In the genomic region with DNA sequence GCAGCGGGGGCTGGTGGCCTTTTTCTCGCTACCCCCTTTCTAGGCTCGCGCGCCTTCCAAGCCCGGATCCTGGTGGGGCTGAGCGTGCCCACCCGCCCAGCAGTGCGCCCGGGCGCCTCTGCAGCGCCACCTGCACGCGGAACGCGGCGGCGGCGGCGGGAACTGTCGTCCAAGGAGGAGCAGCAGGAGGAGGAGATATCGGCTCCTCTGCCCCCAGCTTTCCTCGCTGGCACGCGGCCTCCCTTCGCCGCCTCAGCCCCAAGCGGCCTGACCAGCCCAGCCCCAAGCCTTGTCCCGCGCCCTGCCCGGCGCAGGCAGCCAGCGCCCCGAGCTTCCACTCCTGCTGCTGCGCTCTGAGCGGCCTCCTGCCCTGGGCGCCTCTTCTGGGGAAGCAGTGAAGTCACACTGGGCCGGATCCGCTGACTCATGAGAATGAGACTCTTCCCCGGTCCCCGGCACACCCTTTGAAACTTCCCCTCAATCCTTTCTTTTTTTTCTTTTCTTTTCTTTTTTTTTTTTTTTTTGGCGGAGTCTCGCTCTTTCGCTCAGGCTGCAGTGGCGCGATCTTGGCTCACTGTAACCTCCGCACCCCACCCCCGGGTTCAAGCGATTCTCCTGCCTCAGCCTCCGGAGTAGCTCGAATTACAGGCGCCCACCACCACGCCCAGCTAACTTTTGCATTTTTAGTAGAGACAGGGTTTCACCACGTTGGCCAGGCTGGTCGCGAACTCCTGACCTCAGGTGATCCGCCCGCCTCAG, we compare ENCODE assay signal across 8 cellular contexts. TPM values are rescaled to one million over a fixed set of nuclear protein-coding genes. Genes with fewer than 3 reads are reported as not detected.
DNase-seq lines count a peak whose midpoint lies in the region; ATAC-seq and TF ChIP-seq lines count a peak whose summit lies in the region.

No MANE protein-coding gene starts in this region.

- no peaks in the 10 kb centered on the region for H3K27me3 ChIP-seq in DOHH2 (ENCODE audit: control insufficient read depth, low read length)

- peaks cover 39% of the 10 kb centered on the region for H3K4me1 ChIP-seq in DOHH2 (ENCODE audit: control insufficient read depth, low read length)

- no peaks in the 10 kb centered on the region for H3K36me3 ChIP-seq in DOHH2 (ENCODE audit: control insufficient read depth, low read length)

- no peak overlapping the region; the same call in 1 of the 2 replicates for H3K27ac ChIP-seq in DOHH2 (ENCODE audit: low read depth, low read length)

- H4K20me1 ChIP-seq in DOHH2 (ENCODE audit: control insufficient read depth, insufficient read depth, low read depth, low read length) = no peaks in the 10 kb centered on the region

- H3K4me3 ChIP-seq in DOHH2 (ENCODE audit: low read length) = peak overlapping the region; percentile 75

- no peaks in the 10 kb centered on the region for H3K9me2 ChIP-seq in DOHH2 (replicated peaks; ENCODE audit: control insufficient read depth, low read length)

- peak overlapping the region; percentile 82 for H3K4me2 ChIP-seq in DOHH2 (ENCODE audit: low read length)

- no peaks in the 10 kb centered on the region for H3K9me3 ChIP-seq in DOHH2 (ENCODE audit: control insufficient read depth, insufficient read depth, low read length)

- no peaks in the 10 kb centered on the region for H3K79me2 ChIP-seq in DOHH2 (ENCODE audit: control insufficient read depth, low read length)

- peak; percentile 72 for ATAC-seq in GM21723 (IDR thresholded peaks at IDR 0.05; ENCODE audit: unreplicated experiment)

- DNase-seq in LoVo (ENCODE audit: low spot score) (peak; percentile 52), cerebellum (ENCODE audit: low spot score) (peak; percentile 58), kidney glomerular epithelial cell (lab: John Stamatoyannopoulos, UW) (peak; percentile 18), OCI-M2 (lab: John Stamatoyannopoulos, UW; ENCODE audit: unreplicated experiment) (no peak)
- peak; percentile 30 for DNase-seq in activated CD4-positive, CD25-positive, alpha-beta regulatory T cell treated with anti-CD3 and anti-CD28 coated beads, Interleukin-2, amount 50 U/mL, for 16 hours (ENCODE audit: low read depth, low spot score)
- peak; percentile 14 to 44 for DNase-seq in stimulated activated CD4-positive, alpha-beta T cell treated with anti-CD3 and anti-CD28 coated beads, Interleukin-1b, Interleukin-23, amount 100 ng/mL, for 1 hour (ENCODE audit: low read depth in 2 of 2)

- TF ChIP-seq CTCF in DOHH2 (IDR thresholded peaks at IDR 0.05; ENCODE audit: low read depth, low read length, poor library complexity, severe bottlenecking) = peak; percentile 69

- H3F3A ChIP-seq in DOHH2 (ENCODE audit: control insufficient read depth, insufficient read depth) = no peaks in the 10 kb centered on the region

RNA-seq across cellular contexts. Expression of a gene that starts 10.6 kb away (rescaled TPM):
- 0.54 TPM for total RNA-seq in cerebellum

RNA-seq across cellular contexts. Expression of a gene that starts 44.7 kb away (rescaled TPM):
- total RNA-seq in cerebellum = 9.6 TPM

RNA-seq across cellular contexts. Expression of a gene that starts 50.8 kb away (rescaled TPM):
- total RNA-seq in cerebellum = 13.5 TPM
